ENCODE assay signal across 22 cellular contexts in the genomic region with DNA sequence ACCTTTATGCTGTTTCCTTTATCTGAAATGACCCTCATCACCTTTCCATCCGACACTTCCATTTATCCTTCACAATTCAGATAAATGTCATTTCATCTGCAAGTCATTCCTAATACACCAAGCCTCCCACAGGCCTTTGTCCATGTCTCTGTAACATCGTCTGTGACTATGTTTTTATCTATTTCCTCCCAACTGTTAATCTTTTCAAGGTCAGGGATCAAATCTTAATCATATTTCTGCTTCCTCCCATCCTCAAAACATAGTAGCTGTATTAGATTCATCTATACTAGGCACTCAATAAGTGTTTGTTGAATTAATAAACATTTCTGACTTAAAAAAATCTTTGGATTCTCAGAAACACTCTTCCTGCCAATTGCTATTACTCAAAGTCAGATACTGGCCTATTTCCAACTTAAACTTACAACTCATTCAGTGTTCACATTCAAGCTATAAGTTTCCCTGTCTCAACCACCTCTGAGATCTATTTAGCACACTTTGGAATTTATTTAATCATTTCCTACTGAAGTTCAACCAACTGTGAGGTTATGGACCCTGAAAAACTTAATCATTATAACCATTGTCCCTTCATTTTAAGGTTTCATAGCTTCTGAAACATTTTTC.
DNase-seq lines count a peak whose midpoint lies in the region; FAIRE-seq and TF ChIP-seq lines count a peak whose summit lies in the region.
"Had no signal": no experiment of that assay in that cellular context is flagged by ENCODE, and none has a peak within 500 bp of the region (broad histone marks: within the 10 kb centered on the region; RNA-seq: fewer than 3 reads in every experiment).

No MANE protein-coding gene starts in this region.

- H3K4me2 ChIP-seq in endothelial cell of umbilical vein (ENCODE audit: insufficient read depth, low read length) = peak overlapping the region; percentile 26

- H3K79me2 ChIP-seq in endothelial cell of umbilical vein (ENCODE audit: control insufficient read depth, insufficient read depth, low read length) = no peaks in the 10 kb centered on the region

- no peaks in the 10 kb centered on the region for H3K9me3 ChIP-seq in endothelial cell of umbilical vein (replicated peaks; ENCODE audit: control insufficient read depth, insufficient read depth, low read length)
- H3K9me3 ChIP-seq: left lung, mucosa of descending colon, transverse colon had no signal

- FAIRE-seq in endothelial cell of umbilical vein (lab: Jason Lieb, UNC) = peak; percentile 80

- no peaks in the 10 kb centered on the region for H3K27me3 ChIP-seq in endothelial cell of umbilical vein (ENCODE audit: control insufficient read depth in 2 of 2, insufficient read depth in 2 of 2, low read length in 2 of 2)
- H3K27me3 ChIP-seq: cardiac muscle cell, left lung, transverse colon had no signal

- no peak overlapping the region for H3K9ac ChIP-seq in endothelial cell of umbilical vein (replicated peaks; ENCODE audit: extremely low read depth, insufficient read depth, low read length)

- no peaks in the 10 kb centered on the region for H3K36me3 ChIP-seq in endothelial cell of umbilical vein (ENCODE audit: control insufficient read depth in 2 of 2, extremely low read depth in 1 of 2, insufficient read depth in 2 of 2, low read length in 2 of 2)
- H3K36me3 ChIP-seq: cardiac muscle cell, left lung, transverse colon had no signal

- intact Hi-C loops in endothelial cell of umbilical vein (cut with micrococcal nuclease) = loop anchor here (5.0 kb wide), 2 partner anchors 103 to 183 kb away; partner anchors contain the start of gene ALX1

- TF ChIP-seq CTCF in endothelial cell of umbilical vein (IDR thresholded peaks at IDR 0.05; ENCODE audit: extremely low read depth in 1 of 2, insufficient read depth in 1 of 2, low read depth in 1 of 2, low read length in 2 of 2) = no peak

- CTCF ChIA-PET in endothelial cell of umbilical vein (lab: Charles Lee) = interaction anchor here (0.8 to 1.3 kb wide), 10 partner anchors 9 to 687 kb away, joined by 3 to 7 read pairs (median 4); partner anchors contain the start of gene ALX1

- in situ Hi-C loops in G401 (cut with HindIII; ENCODE audit: low sequenced_read_pairs) = no loop called here

- H3K4me1 ChIP-seq in endothelial cell of umbilical vein (ENCODE audit: control insufficient read depth, extremely low read depth, insufficient read depth, low read length) = peaks cover 24% of the 10 kb centered on the region
- H3K4me1 ChIP-seq: left lung, transverse colon had no signal

- peak; percentile 48 for TF ChIP-seq POLR2A in endothelial cell of umbilical vein (IDR thresholded peaks at IDR 0.05; ENCODE audit: low read depth, low read length)

- no peak overlapping the region for H2AFZ ChIP-seq in endothelial cell of umbilical vein (ENCODE audit: low read depth, low read length)

- peak overlapping the region; percentile 43 for H3K27ac ChIP-seq in endothelial cell of umbilical vein (ENCODE audit: insufficient read depth, low read depth, low read length)
- H3K27ac ChIP-seq: cardiac muscle cell, left lung, transverse colon had no signal

- no TSS peak for BruUV-seq in endothelial cell of umbilical vein (replicated peaks; lab: Mats Ljungman, UMichigan)

- H3K4me3 ChIP-seq in endothelial cell of umbilical vein (replicated peaks in 1 of 3; ENCODE audit: insufficient read depth in 1 of 3, low read depth in 1 of 3, low read length in 3 of 3) = no peak overlapping the region
- H3K4me3 ChIP-seq: cardiac muscle cell, left lung, mucosa of descending colon, transverse colon had no signal

- no peaks in the 10 kb centered on the region for H4K20me1 ChIP-seq in endothelial cell of umbilical vein (replicated peaks; ENCODE audit: control insufficient read depth, extremely low read depth, insufficient read depth, low read length)

- no peaks in the 10 kb centered on the region for H3K9me1 ChIP-seq in endothelial cell of umbilical vein (replicated peaks; ENCODE audit: control insufficient read depth, extremely low read depth, insufficient read depth, low read length)

- dilution Hi-C loops in endothelial cell of umbilical vein (cut with MboI; ENCODE audit: extremely low pct_ligation_motif_present, low sequenced_read_pairs) = no loop called here

- POLR2A ChIA-PET in endothelial cell of umbilical vein (lab: Charles Lee) = no interaction called here

- peak; percentile 24 for DNase-seq in ELR (ENCODE audit: low read depth)
- DNase-seq in RKO (ENCODE audit: low spot score) = peak; percentile 15
- peak; percentile 95 for DNase-seq in endothelial cell of umbilical vein (ENCODE audit: low read depth, low spot score)
- DNase-seq in lung microvascular endothelial cell (ENCODE audit: low read depth in 2 of 2) = peak; percentile 70 to 94
- no peak for DNase-seq in stimulated activated naive CD4-positive, alpha-beta T cell (lab: John Stamatoyannopoulos, UW)
- no peak for DNase-seq in G401 (ENCODE audit: low spot score)
- DNase-seq in retina = no peak
- DNase-seq in NCI-H1436 (lab: John Stamatoyannopoulos, UW) = no peak
- DNase-seq: activated CD4-positive, alpha-beta memory T cell treated with anti-CD3 and anti-CD28 coated beads for 36 hours; activated T-cell treated with anti-CD3 and anti-CD28 coated beads, Interleukin-2, amount 50 U/mL, for 4 hours; CD4-positive, alpha-beta T cell; DMS79; effector CD4-positive, alpha-beta T cell; left lung; mucosa of descending colon; NCI-H1694 treated with DMSO at 0.1 percent for 48 hours; NK-92 treated with Interleukin-12 subunit alpha and Interleukin-12 subunit beta, amount 100 ng/mL, for 24 hours; right cardiac atrium; stimulated activated CD4-positive, alpha-beta T cell treated with anti-CD3 and anti-CD28 coated beads, Interleukin-15, amount 100 ng/mL, for 24 hours; stimulated activated naive CD4-positive, alpha-beta T cell treated with Interleukin-2 at 50 U/mL for 16 hours; transverse colon had no signal

TF ChIP-seq in endothelial cell of umbilical vein, 7 proteins besides CTCF, POLR2A, EP300 and RAD21:
- TF ChIP-seq MAX (IDR thresholded peaks at IDR 0.05; ENCODE audit: insufficient read depth, insufficient read length) (no peak), FOS (IDR thresholded peaks at IDR 0.05; ENCODE audit: borderline replicate concordance, insufficient read depth, low read length) (peak; percentile 69), POLR2AphosphoS5 (IDR thresholded peaks at IDR 0.05; ENCODE audit: insufficient read depth, low read depth, low read length) (peak; percentile 47), GATA2 (IDR thresholded peaks at IDR 0.05; ENCODE audit: insufficient read depth, insufficient read length, low read depth, low read length) (peak; percentile 87)
TF ChIP-seq in endothelial cell of umbilical vein: peak in this region for 3.

Comparison
In these comparisons a context has a peak if more than half of its experiments do, and no peak if none do; other contexts are left out.
1. DNase-seq: peak in ELR (single experiment), RKO (single experiment), endothelial cell of umbilical vein (single experiment) and lung microvascular endothelial cell (2 of 2); none in stimulated activated naive CD4-positive, alpha-beta T cell (0 of 6), G401 (single experiment), retina (single experiment) and NCI-H1436 (single experiment).